14 cellular contexts compared by ENCODE assay signal in genomic region chr7:136134503-136134902, GRCh38.
A peak's percentile ranks its signal among the peaks of the same experiment; 100 is the strongest.
DNase-seq lines count a peak whose midpoint lies in the region; ATAC-seq, FAIRE-seq and TF ChIP-seq lines count a peak whose summit lies in the region.
"Had no signal": no experiment of that assay in that cellular context is flagged by ENCODE, and none has a peak within 500 bp of the region (broad histone marks: within the 10 kb centered on the region; RNA-seq: fewer than 3 reads in every experiment).

No MANE protein-coding gene starts in this region.

- H3K4me1 ChIP-seq in BE2C: no peaks in the 10 kb centered on the region; the same call in 1 of the 2 replicates
- H3K4me1 ChIP-seq in mesenchymal stem cell (ENCODE audit: control insufficient read depth, insufficient read depth, low read depth, low read length): peaks cover 8% of the 10 kb centered on the region
- H3K4me1 ChIP-seq in psoas muscle: no peaks in the 10 kb centered on the region
- no peaks in the 10 kb centered on the region for H3K4me1 ChIP-seq in body of pancreas
- no peaks in the 10 kb centered on the region for H3K4me1 ChIP-seq in small intestine (ENCODE audit: control insufficient read depth in 2 of 2, insufficient read depth in 1 of 2, low read depth in 1 of 2, low read length in 1 of 2)

- DNase-seq in BE2C (peak; percentile 41), MG63 (peak; percentile 15), astrocyte of the spinal cord (ENCODE audit: low read depth, low spot score) (peak; percentile 72), mesenchymal stem cell (peak; percentile 73), psoas muscle (no peak), OCI-M1 (lab: John Stamatoyannopoulos, UW) (no peak), body of pancreas (no peak), small intestine (no peak)
- DNase-seq: C1 segment of cervical spinal cord; GF-D8; KBM-7; stimulated activated naive CD8-positive, alpha-beta T cell treated with anti-CD3 and anti-CD28 coated beads, Interleukin-15, amount 100 ng/mL, for 72 hours had no signal

- no peak overlapping the region for H2BK120ac ChIP-seq in mesenchymal stem cell (ENCODE audit: low read depth, low read length)

- H3K36me3 ChIP-seq in BE2C: no peaks in the 10 kb centered on the region
- H3K36me3 ChIP-seq in MG63: no peaks in the 10 kb centered on the region
- H3K36me3 ChIP-seq in mesenchymal stem cell (ENCODE audit: control insufficient read depth in 1 of 2, insufficient read depth in 2 of 2, low read depth in 1 of 2, low read length in 2 of 2): no peaks in the 10 kb centered on the region
- no peaks in the 10 kb centered on the region for H3K36me3 ChIP-seq in psoas muscle (ENCODE audit: insufficient read depth in 1 of 2, low read depth in 1 of 2)
- H3K36me3 ChIP-seq in body of pancreas (replicated peaks in 1 of 2; ENCODE audit: insufficient read depth in 1 of 2, low read depth in 2 of 2): no peaks in the 10 kb centered on the region
- no peaks in the 10 kb centered on the region for H3K36me3 ChIP-seq in small intestine (ENCODE audit: control insufficient read depth in 2 of 2, insufficient read depth in 2 of 2, low read length in 2 of 2)

- H3K4me3 ChIP-seq in BE2C (ENCODE audit: low read depth, low read length) (no peak overlapping the region), MG63 (no peak overlapping the region), astrocyte of the spinal cord (ENCODE audit: low read depth, low read length) (no peak overlapping the region), mesenchymal stem cell (ENCODE audit: insufficient read depth in 1 of 2, low read depth in 1 of 2, low read length in 2 of 2) (no peak overlapping the region), psoas muscle (no peak overlapping the region), body of pancreas (no peak overlapping the region), small intestine (ENCODE audit: low read depth in 1 of 2, low read length in 2 of 2) (no peak overlapping the region)

- in situ Hi-C loops in astrocyte of the spinal cord (cut with HindIII; ENCODE audit: low sequenced_read_pairs): no loop called here

- no peak overlapping the region for H2BK12ac ChIP-seq in mesenchymal stem cell (ENCODE audit: low read length in 2 of 2)

- H3K27me3 ChIP-seq in BE2C (no peaks in the 10 kb centered on the region), MG63 (no peaks in the 10 kb centered on the region), mesenchymal stem cell (ENCODE audit: control insufficient read depth in 1 of 2, insufficient read depth in 1 of 2, low read length in 2 of 2) (no peaks in the 10 kb centered on the region), psoas muscle (ENCODE audit: insufficient read depth in 3 of 3, low read length in 2 of 3) (peaks cover 0 to 2% (median 0%) of the 10 kb centered on the region in 3 donors), body of pancreas (no peaks in the 10 kb centered on the region), small intestine (ENCODE audit: control insufficient read depth in 2 of 2, insufficient read depth in 2 of 2, low read length in 2 of 2) (no peaks in the 10 kb centered on the region)

- FAIRE-seq in small intestine (lab: Jason Lieb, UNC): no peak
- FAIRE-seq: bronchial epithelial cell, endothelial cell of umbilical vein had no signal

- no peak overlapping the region for H2AK5ac ChIP-seq in mesenchymal stem cell (ENCODE audit: low read length, severe bottlenecking)

- H3K27ac ChIP-seq in mesenchymal stem cell (ENCODE audit: low read length, poor library complexity, severe bottlenecking) (no peak overlapping the region), psoas muscle (no peak overlapping the region), body of pancreas (no peak overlapping the region), small intestine (ENCODE audit: low read depth in 1 of 2, low read length in 1 of 2) (no peak overlapping the region)

- H3K9me3 ChIP-seq in BE2C (no peaks in the 10 kb centered on the region), MG63 (no peaks in the 10 kb centered on the region), mesenchymal stem cell (ENCODE audit: control insufficient read depth, low read length) (no peaks in the 10 kb centered on the region), psoas muscle (no peaks in the 10 kb centered on the region), body of pancreas (no peaks in the 10 kb centered on the region), small intestine (ENCODE audit: control insufficient read depth, low read depth) (no peaks in the 10 kb centered on the region)

- H3K18ac ChIP-seq in mesenchymal stem cell (ENCODE audit: low read depth in 1 of 2, low read length in 2 of 2): peak overlapping the region in 1 of 2 experiments; percentile 8

- no peaks in the 10 kb centered on the region for H3K79me1 ChIP-seq in mesenchymal stem cell (replicated peaks; ENCODE audit: low read length, poor library complexity, severe bottlenecking)

- H2AFZ ChIP-seq in mesenchymal stem cell (ENCODE audit: low read depth, low read length): no peak overlapping the region

- intact Hi-C loops in psoas muscle (cut with DNase I) (no loop called here), body of pancreas (cut with DNase I) (no loop called here)

- no peak overlapping the region for H3K9ac ChIP-seq in mesenchymal stem cell (ENCODE audit: low read length)

- H3K4ac ChIP-seq in mesenchymal stem cell (ENCODE audit: low read depth in 1 of 2, low read length in 2 of 2): no peak overlapping the region

- no peak overlapping the region for H2BK15ac ChIP-seq in mesenchymal stem cell (ENCODE audit: low read depth, poor library complexity, severe bottlenecking)

- H2BK5ac ChIP-seq in mesenchymal stem cell (ENCODE audit: low read depth, low read length, poor library complexity, severe bottlenecking): no peak overlapping the region

- TF ChIP-seq CTCF in BE2C (IDR thresholded peaks at IDR 0.05; ENCODE audit: low read depth, low read length) (no peak; the same call in 1 of the 2 replicates), astrocyte of the spinal cord (IDR thresholded peaks at IDR 0.05; ENCODE audit: low read depth, low read length) (peak; percentile 24), psoas muscle (IDR thresholded peaks at IDR 0.05) (no peak), body of pancreas (IDR thresholded peaks at IDR 0.05) (no peak)

- H4K8ac ChIP-seq in mesenchymal stem cell (ENCODE audit: low read length): no peak overlapping the region

- 12% methylated on average over 3 of the region's 3 CpGs for WGBS in mesenchymal stem cell
- WGBS in psoas muscle, 3 donors: 59 to 75% (median 61%) methylated on average over 3 of the region's 3 CpGs
- 76 to 81% methylated on average over 3 of the region's 3 CpGs for WGBS in body of pancreas, 2 donors
- 74 to 80% (median 77%) methylated on average over 3 of the region's 3 CpGs for whole genome bisulfite sequencing in small intestine, 3 donors

- TF ChIP-seq POLR2A in body of pancreas (IDR thresholded peaks at IDR 0.05): no peak

- H3K4me2 ChIP-seq in mesenchymal stem cell (ENCODE audit: low read length, poor library complexity, severe bottlenecking): no peak overlapping the region

- ATAC-seq in psoas muscle: no peak
- no peak for ATAC-seq in body of pancreas
- ATAC-seq: stimulated activated naive CD8-positive, alpha-beta T cell treated with anti-CD3 and anti-CD28 coated beads, Interleukin-15, amount 100 ng/mL, for 72 hours had no signal

- H3K23ac ChIP-seq in mesenchymal stem cell (ENCODE audit: low read length in 2 of 2): no peak overlapping the region

- no peak overlapping the region for H4K91ac ChIP-seq in mesenchymal stem cell (ENCODE audit: low read length)

- H3K14ac ChIP-seq in mesenchymal stem cell (ENCODE audit: low read length in 2 of 2): no peak overlapping the region

Comparison
In these comparisons a context has a peak if more than half of its experiments do, and no peak if none do; other contexts are left out.
1. DNase-seq: peak in BE2C (single experiment), MG63 (single experiment), astrocyte of the spinal cord (single experiment) and mesenchymal stem cell (single experiment); none in psoas muscle (0 of 2), OCI-M1 (single experiment), body of pancreas (0 of 4) and small intestine (single experiment).